8 cellular contexts compared by ENCODE assay signal in the genomic region with DNA sequence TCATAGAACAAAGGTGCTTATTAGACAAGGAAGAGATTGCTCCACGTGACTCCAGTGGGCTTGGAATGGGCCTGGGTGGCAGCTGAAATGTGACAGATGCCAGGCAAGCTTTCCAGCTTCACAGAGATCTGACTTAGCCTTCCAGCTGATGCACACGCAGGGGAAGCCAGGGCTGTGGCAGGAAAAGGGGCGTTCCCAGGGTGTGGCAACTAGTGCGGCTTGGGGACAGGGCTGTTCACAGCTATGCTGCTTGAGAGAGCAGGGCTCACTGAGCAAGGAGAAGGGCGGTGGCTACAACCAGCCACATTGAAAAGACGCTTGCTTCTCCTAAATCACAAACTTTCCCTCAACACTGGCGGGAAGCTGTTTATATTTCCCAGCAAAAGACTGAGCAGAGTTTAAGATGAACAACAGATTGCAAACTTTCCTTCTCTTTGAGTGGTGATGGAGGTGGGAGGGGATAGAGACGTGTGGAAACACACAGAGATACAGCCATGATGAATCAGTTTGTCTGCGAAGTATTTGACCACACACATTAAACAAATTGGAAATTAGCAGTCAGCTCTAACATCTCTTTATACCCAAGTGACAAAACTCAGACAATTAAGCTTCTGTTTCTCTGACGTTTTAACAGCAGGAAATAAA.
DNase-seq lines count a peak whose midpoint lies in the region; ATAC-seq, FAIRE-seq and TF ChIP-seq lines count a peak whose summit lies in the region.

No MANE protein-coding gene starts in this region.

- CTCF ChIA-PET in GM12878 (lab: Yijun Ruan, JAX), result interaction anchor here (1.3 kb wide), 1 partner anchor 171 kb away, joined by 4 read pairs; no protein-coding TSS in a partner anchor

- peak; percentile 73 for ATAC-seq in RWPE2 (ENCODE audit: low read depth)
- ATAC-seq in GM12878, result peak; percentile 89
- no peak for ATAC-seq in GM18858 (IDR thresholded peaks at IDR 0.05; ENCODE audit: unreplicated experiment)
- no peak for ATAC-seq in HG02840 (IDR thresholded peaks at IDR 0.05; ENCODE audit: low FRiP score, unreplicated experiment)
- ATAC-seq in HG02981 (IDR thresholded peaks at IDR 0.05; ENCODE audit: unreplicated experiment), result no peak

- in situ Hi-C loops in GM12878 (cut with MboI), result no loop called here

- H2AFZ ChIP-seq in GM12878 (ENCODE audit: control insufficient read depth, low read depth, low read length), result peak overlapping the region; percentile 61; the same call in 1 of the 2 replicates

- no TSS peak for BruUV-seq in GM12878 (replicated peaks; lab: Mats Ljungman, UMichigan)

- RAD21 ChIA-PET in GM12878 (lab: Charles Lee; ENCODE audit: unreplicated experiment), result no interaction called here

- TF ChIP-seq CTCF in RWPE2 (IDR thresholded peaks at IDR 0.05; ENCODE audit: poor library complexity, severe bottlenecking) (no peak), GM12878 (IDR thresholded peaks at IDR 0.05 in 2 of 3, conservative IDR thresholded peaks at IDR 0.05 in 1 of 3; ENCODE audit: control insufficient read depth in 2 of 3, extremely low read depth in 1 of 3, insufficient read depth in 1 of 3, low read depth in 3 of 3, low read length in 3 of 3) (no peak), uterus (IDR thresholded peaks at IDR 0.05) (no peak)

- intact Hi-C loops in GM12878 (cut with micrococcal nuclease; ENCODE audit: unreplicated experiment), result no loop called here
- intact Hi-C loops in uterus (cut with DNase I; ENCODE audit: low total_unique reads), result no loop called here

- POLR2A ChIA-PET in GM12878 (lab: Charles Lee), result no interaction called here

- H3K36me3 ChIP-seq in RWPE2 (ENCODE audit: low read depth) (no peaks in the 10 kb centered on the region), GM12878 (ENCODE audit: control insufficient read depth in 2 of 2, insufficient read depth in 2 of 2, low read length in 1 of 2) (no peaks in the 10 kb centered on the region), mucosa of rectum (ENCODE audit: control insufficient read depth in 2 of 2, insufficient read depth in 2 of 2, low read length in 2 of 2) (no peaks in the 10 kb centered on the region), uterus (no peaks in the 10 kb centered on the region)

- TF ChIP-seq RAD21 in GM12878 (IDR thresholded peaks at IDR 0.05; ENCODE audit: insufficient read depth, low read depth, low read length), result no peak

- no peaks in the 10 kb centered on the region for H4K20me1 ChIP-seq in GM12878 (ENCODE audit: control insufficient read depth, insufficient read depth)

- DNase-seq in CD1c-positive myeloid dendritic cell (ENCODE audit: extremely low spot score) (peak; percentile 13), RWPE2 (ENCODE audit: low spot score) (no peak), GM12878 (ENCODE audit: low read depth, low spot score) (no peak), uterus (no peak)

- FAIRE-seq in GM12878 (lab: Jason Lieb, UNC), result peak; percentile 18

- WGBS in GM12878 (ENCODE audit: insufficient coverage, insufficient replicate concordance, low lambda C conversion rate, missing lambda C conversion rate), result 12% methylated on average over 10 of the region's 10 CpGs

- no peak overlapping the region for H3K27ac ChIP-seq in RWPE2 (ENCODE audit: poor library complexity, severe bottlenecking)
- H3K27ac ChIP-seq in GM12878 (ENCODE audit: control insufficient read depth, insufficient read depth), result no peak overlapping the region
- H3K27ac ChIP-seq in mucosa of rectum (ENCODE audit: low read depth in 2 of 2, low read length in 2 of 2), result peak overlapping the region; percentile 24 to 52
- peak overlapping the region; percentile 51 to 55 for H3K27ac ChIP-seq in uterus

- H3K79me2 ChIP-seq in GM12878 (ENCODE audit: control insufficient read depth, insufficient read depth, low read length), result no peaks in the 10 kb centered on the region

- H3K4me3 ChIP-seq in RWPE2 (ENCODE audit: severe bottlenecking), result no peak overlapping the region
- no peak overlapping the region for H3K4me3 ChIP-seq in GM12878
- peak overlapping the region in 1 of 2 donors; percentile 19 for H3K4me3 ChIP-seq in mucosa of rectum (ENCODE audit: low read length in 2 of 2)
- H3K4me3 ChIP-seq in uterus, result no peak overlapping the region

- H3K4me2 ChIP-seq in GM12878 (ENCODE audit: control insufficient read depth, insufficient read depth), result peak overlapping the region; percentile 20; the same call in 1 of the 2 replicates

- peaks cover 9% of the 10 kb centered on the region for H3K4me1 ChIP-seq in RWPE2 (ENCODE audit: insufficient read depth, poor library complexity, severe bottlenecking)
- H3K4me1 ChIP-seq in GM12878 (ENCODE audit: control insufficient read depth, insufficient read depth, low read length), result no peaks in the 10 kb centered on the region
- peaks cover 5 to 6% of the 10 kb centered on the region in 2 donors for H3K4me1 ChIP-seq in mucosa of rectum (ENCODE audit: control insufficient read depth in 2 of 2, insufficient read depth in 2 of 2, low read length in 2 of 2)
- H3K4me1 ChIP-seq in uterus, result peaks cover 3 to 9% of the 10 kb centered on the region in 2 donors

- no peak overlapping the region for H3K9ac ChIP-seq in GM12878 (ENCODE audit: control insufficient read depth, insufficient read depth, low read length)
- H3K9ac ChIP-seq in mucosa of rectum (ENCODE audit: low read depth in 1 of 2, low read length in 2 of 2), result no peak overlapping the region

- TF ChIP-seq EP300 in GM12878 (IDR thresholded peaks at IDR 0.05; ENCODE audit: borderline replicate concordance in 1 of 2, control insufficient read depth in 1 of 2, low read depth in 2 of 2, low read length in 2 of 2), result no peak

- H3K9me3 ChIP-seq in RWPE2 (ENCODE audit: severe bottlenecking), result no peaks in the 10 kb centered on the region
- H3K9me3 ChIP-seq in GM12878 (replicated peaks; ENCODE audit: control insufficient read depth, insufficient read depth, low read length), result no peaks in the 10 kb centered on the region
- H3K9me3 ChIP-seq in mucosa of rectum (ENCODE audit: control insufficient read depth in 2 of 2, low read length in 2 of 2), result no peaks in the 10 kb centered on the region
- H3K9me3 ChIP-seq in uterus, result no peaks in the 10 kb centered on the region

- TF ChIP-seq POLR2A in GM12878 (IDR thresholded peaks at IDR 0.05; ENCODE audit: low read depth, low read length) (no peak), uterus (IDR thresholded peaks at IDR 0.05) (peak in 1 of 2 donors; percentile 18)

- H3K27me3 ChIP-seq in RWPE2 (ENCODE audit: insufficient read depth, poor library complexity, severe bottlenecking) (no peaks in the 10 kb centered on the region), GM12878 (replicated peaks in 1 of 2; ENCODE audit: control insufficient read depth in 2 of 2, insufficient read depth in 2 of 2, low read length in 1 of 2) (no peaks in the 10 kb centered on the region), mucosa of rectum (ENCODE audit: control insufficient read depth in 2 of 2, insufficient read depth in 2 of 2, low read length in 2 of 2) (peaks cover 0 to 3% of the 10 kb centered on the region in 2 donors), uterus (no peaks in the 10 kb centered on the region)

- SMC1A ChIA-PET in GM12878 (lab: Charles Lee; ENCODE audit: uncharacterized antibody, unreplicated experiment), result interaction anchor here (0.7 to 1.1 kb wide), 4 partner anchors 10 to 204 kb away, joined by 3 read pairs; no protein-coding TSS in a partner anchor

TF ChIP-seq in GM12878, 131 proteins besides CTCF, POLR2A, EP300 and RAD21 (continues in another document):
- TF ChIP-seq RUNX3 (IDR thresholded peaks at IDR 0.05; ENCODE audit: low read length), result no peak
- no peak for TF ChIP-seq EZH2 (IDR thresholded peaks at IDR 0.05; ENCODE audit: borderline replicate concordance, control insufficient read depth, low read depth, low read length)
- no peak for TF ChIP-seq IKZF2 (IDR thresholded peaks at IDR 0.05)
- TF ChIP-seq, protein P1, sequence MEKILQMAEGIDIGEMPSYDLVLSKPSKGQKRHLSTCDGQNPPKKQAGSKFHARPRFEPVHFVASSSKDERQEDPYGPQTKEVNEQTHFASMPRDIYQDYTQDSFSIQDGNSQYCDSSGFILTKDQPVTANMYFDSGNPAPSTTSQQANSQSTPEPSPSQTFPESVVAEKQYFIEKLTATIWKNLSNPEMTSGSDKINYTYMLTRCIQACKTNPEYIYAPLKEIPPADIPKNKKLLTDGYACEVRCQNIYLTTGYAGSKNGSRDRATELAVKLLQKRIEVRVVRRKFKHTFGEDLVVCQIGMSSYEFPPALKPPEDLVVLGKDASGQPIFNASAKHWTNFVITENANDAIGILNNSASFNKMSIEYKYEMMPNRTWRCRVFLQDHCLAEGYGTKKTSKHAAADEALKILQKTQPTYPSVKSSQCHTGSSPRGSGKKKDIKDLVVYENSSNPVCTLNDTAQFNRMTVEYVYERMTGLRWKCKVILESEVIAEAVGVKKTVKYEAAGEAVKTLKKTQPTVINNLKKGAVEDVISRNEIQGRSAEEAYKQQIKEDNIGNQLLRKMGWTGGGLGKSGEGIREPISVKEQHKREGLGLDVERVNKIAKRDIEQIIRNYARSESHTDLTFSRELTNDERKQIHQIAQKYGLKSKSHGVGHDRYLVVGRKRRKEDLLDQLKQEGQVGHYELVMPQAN (conservative IDR thresholded peaks at IDR 0.05), result no peak
- TF ChIP-seq EED (IDR thresholded peaks at IDR 0.05; ENCODE audit: low read depth), result no peak
- no peak for TF ChIP-seq ZBTB4 (CRISPR knock-in tag; IDR thresholded peaks at IDR 0.05)

Comparison
In these comparisons a context has a peak if more than half of its experiments do, and no peak if none do; other contexts are left out.
1. ATAC-seq: peak in RWPE2 (single experiment) and GM12878 (single experiment); none in GM18858 (single experiment), HG02840 (single experiment) and HG02981 (single experiment).
2. H3K27ac ChIP-seq: peak in mucosa of rectum (2 of 2) and uterus (2 of 2); none in RWPE2 (single experiment) and GM12878 (single experiment).